ENCODE assay signal across 29 cellular contexts in genomic region chr18:24544949-24545348, GRCh38.
"Had no signal": no experiment of that assay in that cellular context is flagged by ENCODE, and none has a peak within 500 bp of the region (broad histone marks: within the 10 kb centered on the region; RNA-seq: fewer than 3 reads in every experiment).

No MANE protein-coding gene starts in this region.

- H3K79me2 ChIP-seq: parathyroid adenoma had no signal

- H3K9me3 ChIP-seq: ovary, psoas muscle, right lobe of liver, sigmoid colon, spleen, suprapubic skin, thoracic aorta, thyroid gland, tibial nerve, upper lobe of left lung, vagina had no signal

- H2AFZ ChIP-seq: parathyroid adenoma had no signal

- H3K9ac ChIP-seq: parathyroid adenoma had no signal

- DNase-seq: naive thymus-derived CD8-positive, alpha-beta T cell; nephron progenitor cell; occipital lobe; ovary; posterior cingulate gyrus; psoas muscle; right cardiac atrium; right lobe of liver; sigmoid colon; small intestine; spleen; stimulated activated CD4-positive, alpha-beta T cell treated with anti-CD3 and anti-CD28 coated beads, Interleukin-12 subunit alpha, Interleukin-12 subunit beta, amount 100 ng/mL, for 4 hours; stimulated activated CD4-positive, alpha-beta T cell treated with anti-CD3 and anti-CD28 coated beads, Interleukin-1b, Interleukin-23, amount 100 ng/mL, for 48 hours; stimulated activated CD4-positive, alpha-beta T cell treated with anti-CD3 and anti-CD28 coated beads, Interleukin-4, amount 100 ng/mL, for 1 hour; stimulated activated CD4-positive, alpha-beta T cell treated with anti-CD3 and anti-CD28 coated beads, Interleukin-4, amount 100 ng/mL, for 4 hours; stimulated activated CD8-positive, alpha-beta memory T cell treated with anti-CD3 and anti-CD28 coated beads, Interleukin-4, amount 100 ng/mL, for 48 hours; stimulated activated naive CD4-positive, alpha-beta T cell; stimulated activated naive CD8-positive, alpha-beta T cell treated with anti-CD3 and anti-CD28 coated beads, Interleukin-15, amount 100 ng/mL, for 72 hours; stimulated activated naive CD8-positive, alpha-beta T cell treated with anti-CD3 and anti-CD28 coated beads, Interleukin-15, Interleukin-2, amounts not matched to agents 100 U/mL and 50 U/mL, for 24 hours; substantia nigra; thyroid gland; upper lobe of left lung had no signal

- H3K4me1 ChIP-seq: psoas muscle, sigmoid colon, spleen, suprapubic skin, thyroid gland, tibial nerve, upper lobe of left lung, vagina had no signal

- ATAC-seq: naive thymus-derived CD8-positive, alpha-beta T cell; natural killer cell treated with Interleukin-12 subunit alpha and Interleukin-12 subunit beta and Interleukin-15 and Interleukin-18, amount 100 ng/mL, for 72 hours; psoas muscle; right cardiac atrium; stimulated activated memory B cell treated with anti-CD40 and anti-IgM and Interleukin-4, amounts not matched to agents 10 μg/mL and 1 μg/mL and 100 μg/mL, for 72 hours; stimulated activated naive CD8-positive, alpha-beta T cell treated with anti-CD3 and anti-CD28 coated beads, Interleukin-15, amount 100 ng/mL, for 72 hours; stimulated activated naive CD8-positive, alpha-beta T cell treated with anti-CD3 and anti-CD28 coated beads, Interleukin-15, Interleukin-2, amounts not matched to agents 100 U/mL and 50 U/mL, for 24 hours had no signal

- H3K27ac ChIP-seq: ovary, parathyroid adenoma, psoas muscle, right lobe of liver, sigmoid colon, spleen, suprapubic skin, thoracic aorta, thyroid gland, tibial nerve, upper lobe of left lung, vagina had no signal

- H3K4me3 ChIP-seq: ovary, psoas muscle, right lobe of liver, sigmoid colon, spleen, suprapubic skin, thoracic aorta, thyroid gland, tibial nerve, upper lobe of left lung, vagina had no signal

- H3K27me3 ChIP-seq: ovary, right lobe of liver, sigmoid colon, spleen, suprapubic skin, thyroid gland, tibial nerve, upper lobe of left lung, vagina had no signal

- H3K36me3 ChIP-seq: ovary, right lobe of liver, sigmoid colon, spleen, suprapubic skin, thoracic aorta, thyroid gland, tibial nerve, upper lobe of left lung, vagina had no signal
